22 cellular contexts compared by ENCODE assay signal in the genomic region with DNA sequence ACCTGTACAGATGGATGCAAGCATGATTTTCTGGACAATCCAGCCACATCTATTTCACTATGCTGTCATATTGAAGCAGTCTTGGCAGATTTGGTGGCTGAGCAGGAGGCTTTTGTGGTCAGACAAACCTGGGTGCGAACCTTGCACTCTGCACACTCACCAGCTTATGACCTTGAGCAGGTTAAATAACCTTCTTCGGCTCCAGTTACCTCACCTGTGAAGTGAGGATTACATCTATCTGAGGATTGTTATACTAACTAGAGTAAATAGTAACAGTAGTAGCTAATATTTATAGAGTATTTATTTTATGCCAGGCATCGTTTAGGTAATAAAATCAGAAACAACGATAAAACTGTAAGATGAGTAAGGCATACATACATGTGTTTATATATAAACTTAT.
"Had no signal": no experiment of that assay in that cellular context is flagged by ENCODE, and none has a peak within 500 bp of the region (broad histone marks: within the 10 kb centered on the region; RNA-seq: fewer than 3 reads in every experiment).

No MANE protein-coding gene starts in this region.

- H3K36me3 ChIP-seq: transverse colon, vagina had no signal

- H3K4me1 Mint-ChIP-seq: nephron progenitor cell had no signal

- H3K4me3 Mint-ChIP-seq: activated CD8-positive, alpha-beta T cell treated with anti-CD3 and anti-CD28 coated beads, Interleukin-2, amount 10 ng/mL, durations not matched to agents 7 days and 5 days; activated naive CD4-positive, alpha-beta T cell treated with anti-CD3 and anti-CD28 coated beads, Interleukin-2, amount 10 ng/mL, durations not matched to agents 7 days and 5 days; activated naive CD8-positive, alpha-beta T cell treated with anti-CD3 and anti-CD28 coated beads, Interleukin-2, amount 50 U/mL, for 24 hours; activated T-cell treated with anti-CD3 and anti-CD28 coated beads, Interleukin-2, amount 50 U/mL, for 24 hours; central memory CD8-positive, alpha-beta T cell; nephron progenitor cell had no signal

- H3K27ac ChIP-seq: coronary artery, foreskin keratinocyte, hepatocyte, left lung, transverse colon, vagina had no signal

- H3K9me3 ChIP-seq: left lung, transverse colon, vagina had no signal

- DNase-seq: activated CD4-positive, alpha-beta T cell treated with anti-CD3 and anti-CD28 coated beads for 48 hours; activated CD4-positive, CD25-positive, alpha-beta regulatory T cell; activated CD8-positive, alpha-beta T cell treated with anti-CD3 and anti-CD28 coated beads, Interleukin-2, amount 10 ng/mL, durations not matched to agents 7 days and 5 days; activated naive CD4-positive, alpha-beta T cell treated with anti-CD3 and anti-CD28 coated beads, Interleukin-2, amount 10 ng/mL, durations not matched to agents 7 days and 5 days; activated naive CD8-positive, alpha-beta T cell treated with anti-CD3 and anti-CD28 coated beads, Interleukin-2, amount 50 U/mL, for 24 hours; activated T-cell treated with anti-CD3 and anti-CD28 coated beads, Interleukin-2, amount 50 U/mL, for 24 hours; aorta; foreskin keratinocyte; left lung; midbrain; nephron progenitor cell; nucleus accumbens; retina; stimulated activated CD4-positive, alpha-beta T cell treated with anti-CD3 and anti-CD28 coated beads, Interleukin-2, amount 100 ng/mL, for 24 hours; stimulated activated naive CD8-positive, alpha-beta T cell treated with anti-CD3 and anti-CD28 coated beads, Interleukin-15, Interleukin-2, amounts not matched to agents 100 U/mL and 50 U/mL, for 24 hours; substantia nigra; T-helper 9 cell; transverse colon had no signal

- H3K27me3 ChIP-seq: foreskin keratinocyte, hepatocyte, left lung, transverse colon, vagina had no signal

- H3K27ac Mint-ChIP-seq: activated CD8-positive, alpha-beta T cell treated with anti-CD3 and anti-CD28 coated beads, Interleukin-2, amount 10 ng/mL, durations not matched to agents 7 days and 5 days; activated naive CD4-positive, alpha-beta T cell treated with anti-CD3 and anti-CD28 coated beads, Interleukin-2, amount 10 ng/mL, durations not matched to agents 7 days and 5 days; activated naive CD8-positive, alpha-beta T cell treated with anti-CD3 and anti-CD28 coated beads, Interleukin-2, amount 50 U/mL, for 24 hours; activated T-cell treated with anti-CD3 and anti-CD28 coated beads, Interleukin-2, amount 50 U/mL, for 24 hours; nephron progenitor cell had no signal

- H3K9me3 Mint-ChIP-seq: activated naive CD4-positive, alpha-beta T cell treated with anti-CD3 and anti-CD28 coated beads, Interleukin-2, amount 10 ng/mL, durations not matched to agents 7 days and 5 days; activated naive CD8-positive, alpha-beta T cell treated with anti-CD3 and anti-CD28 coated beads, Interleukin-2, amount 50 U/mL, for 24 hours; activated T-cell treated with anti-CD3 and anti-CD28 coated beads, Interleukin-2, amount 50 U/mL, for 24 hours; central memory CD8-positive, alpha-beta T cell; nephron progenitor cell had no signal

- H3K27me3 Mint-ChIP-seq: activated naive CD4-positive, alpha-beta T cell treated with anti-CD3 and anti-CD28 coated beads, Interleukin-2, amount 10 ng/mL, durations not matched to agents 7 days and 5 days; activated naive CD8-positive, alpha-beta T cell treated with anti-CD3 and anti-CD28 coated beads, Interleukin-2, amount 50 U/mL, for 24 hours; activated T-cell treated with anti-CD3 and anti-CD28 coated beads, Interleukin-2, amount 50 U/mL, for 24 hours; central memory CD8-positive, alpha-beta T cell had no signal

- H3K4me3 ChIP-seq: coronary artery, hepatocyte, left lung, transverse colon, vagina had no signal

- ATAC-seq: activated CD8-positive, alpha-beta T cell treated with anti-CD3 and anti-CD28 coated beads, Interleukin-2, amount 10 ng/mL, durations not matched to agents 7 days and 5 days; activated naive CD8-positive, alpha-beta T cell treated with anti-CD3 and anti-CD28 coated beads, Interleukin-2, amount 50 U/mL, for 24 hours; foreskin keratinocyte; left lung; stimulated activated naive CD8-positive, alpha-beta T cell treated with anti-CD3 and anti-CD28 coated beads, Interleukin-15, Interleukin-2, amounts not matched to agents 100 U/mL and 50 U/mL, for 24 hours had no signal
